Comparison of ENCODE assay signal across 10 cellular contexts in the genomic region with DNA sequence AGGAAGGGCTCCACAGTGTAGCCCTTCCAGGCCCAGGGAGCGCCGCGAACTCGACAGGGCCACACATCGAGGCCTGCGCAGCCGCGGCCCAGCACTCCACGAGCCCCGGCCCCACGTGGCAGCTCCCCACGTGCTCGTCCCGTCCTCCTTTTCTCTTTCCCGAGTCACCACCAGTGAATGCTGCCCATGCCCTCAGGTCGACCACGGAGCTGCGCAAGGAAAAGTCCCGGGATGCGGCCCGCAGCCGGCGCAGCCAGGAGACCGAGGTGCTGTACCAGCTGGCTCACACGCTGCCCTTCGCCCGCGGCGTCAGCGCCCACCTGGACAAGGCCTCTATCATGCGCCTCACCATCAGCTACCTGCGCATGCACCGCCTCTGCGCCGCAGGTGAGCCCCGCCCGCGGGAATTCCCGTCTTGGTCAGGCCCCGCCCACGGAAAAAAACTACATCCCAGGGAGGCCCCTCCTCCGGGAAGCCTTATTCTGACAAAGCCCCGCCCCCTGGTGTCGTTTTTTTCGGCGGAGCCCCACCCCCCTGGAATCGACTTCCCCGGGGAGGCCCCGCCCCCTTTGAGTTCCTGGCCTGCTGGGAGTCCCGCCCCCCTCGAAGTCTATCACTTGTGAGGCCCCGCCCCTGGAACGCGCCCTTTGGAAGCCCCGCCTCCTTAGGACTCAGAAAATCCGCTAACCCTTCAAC. TPM values are rescaled to one million over a fixed set of nuclear protein-coding genes. Genes with fewer than 3 reads are reported as not detected.
DNase-seq lines count a peak whose midpoint lies in the region; ATAC-seq and TF ChIP-seq lines count a peak whose summit lies in the region.
"Had no signal": no experiment of that assay in that cellular context is flagged by ENCODE, and none has a peak within 500 bp of the region (broad histone marks: within the 10 kb centered on the region; RNA-seq: fewer than 3 reads in every experiment).

No MANE protein-coding gene starts in this region.

- DNase-seq in Caki2 (ENCODE audit: low read depth) (peak; percentile 63), RWPE2 (ENCODE audit: low spot score) (no peak), foreskin keratinocyte (peak in 1 of 2 donors; percentile 69), nephron progenitor cell (peak; percentile 95), SKM-1 (lab: John Stamatoyannopoulos, UW; ENCODE audit: unreplicated experiment) (no peak), GM19238 (ENCODE audit: insufficient read length, low spot score) (no peak), cortex of kidney (lab: John Stamatoyannopoulos, UW) (no peak), DMS153 (lab: John Stamatoyannopoulos, UW) (no peak)
- DNase-seq: NCI-H446 treated with DMSO at 0.1 percent for 48 hours had no signal

- H3K4me1 ChIP-seq in RWPE2 (ENCODE audit: insufficient read depth, poor library complexity, severe bottlenecking), result peaks cover 26% of the 10 kb centered on the region
- peaks cover under 1% of the 10 kb centered on the region for H3K4me1 ChIP-seq in foreskin keratinocyte

- TF ChIP-seq CTCF in RWPE2 (IDR thresholded peaks at IDR 0.05; ENCODE audit: poor library complexity, severe bottlenecking) (no peak), foreskin keratinocyte (conservative IDR thresholded peaks at IDR 0.05) (no peak), nephron progenitor cell (IDR thresholded peaks at IDR 0.05) (no peak)

- H3K9me3 Mint-ChIP-seq in nephron progenitor cell, result peaks cover 27% of the 10 kb centered on the region

- H3K4me1 Mint-ChIP-seq in nephron progenitor cell, result peaks cover 43% of the 10 kb centered on the region
- H3K4me1 Mint-ChIP-seq: memory B cell had no signal

- no peaks in the 10 kb centered on the region for H3K27me3 Mint-ChIP-seq in nephron progenitor cell (ENCODE audit: low read depth, poor library complexity)

- no peak overlapping the region for H3K27ac Mint-ChIP-seq in nephron progenitor cell
- H3K27ac Mint-ChIP-seq: memory B cell had no signal

- in situ Hi-C loops in Caki2 (cut with HindIII; ENCODE audit: low pct_unique_long_range_greater_than_20kb, low sequenced_read_pairs), result no loop called here

- H3K27me3 ChIP-seq in RWPE2 (ENCODE audit: insufficient read depth, poor library complexity, severe bottlenecking) (no peaks in the 10 kb centered on the region), foreskin keratinocyte (no peaks in the 10 kb centered on the region)

- peak overlapping the region; percentile 81 for H3K4me3 Mint-ChIP-seq in nephron progenitor cell
- H3K4me3 Mint-ChIP-seq: memory B cell had no signal

- H3K27ac ChIP-seq in RWPE2 (ENCODE audit: poor library complexity, severe bottlenecking), result peak overlapping the region; percentile 91
- no peak overlapping the region for H3K27ac ChIP-seq in foreskin keratinocyte

- no peak overlapping the region for H3K4me3 ChIP-seq in RWPE2 (ENCODE audit: severe bottlenecking)

- peaks cover 7% of the 10 kb centered on the region for H3K9me3 ChIP-seq in RWPE2 (ENCODE audit: severe bottlenecking)

- peaks cover 3% of the 10 kb centered on the region; the same call in 1 of the 2 replicates for H3K36me3 ChIP-seq in RWPE2 (ENCODE audit: low read depth)

- peaks cover 39% of the 10 kb centered on the region for H3K36me3 Mint-ChIP-seq in nephron progenitor cell (ENCODE audit: low read depth)

- ATAC-seq in RWPE2 (ENCODE audit: low read depth), result no peak
- peak; percentile 65 for ATAC-seq in foreskin keratinocyte

RNA-seq across cellular contexts. Expression of gene HIF3A, which starts 7.0 kb away (rescaled TPM):
- total RNA-seq in Caki2 (2014; rRNA removed; shearing (Covaris generic); ENCODE audit: low replicate concordance), result not detected in 2 replicates
- total RNA-seq in foreskin keratinocyte, result 0.17 TPM in 1 of 2 replicates, not detected in the other
- 0.07 TPM in 2 replicates for polyA plus RNA-seq in foreskin keratinocyte

RNA-seq across cellular contexts. Expression of gene PPP5C, which starts 43.0 kb away (rescaled TPM):
- 99.2 and 143 TPM in 2 replicates for total RNA-seq in Caki2 (2014; rRNA removed; shearing (Covaris generic); ENCODE audit: low replicate concordance)
- 62.5 and 75.3 TPM in 2 replicates for total RNA-seq in foreskin keratinocyte
- 73.8 and 80.6 TPM in 2 replicates for polyA plus RNA-seq in foreskin keratinocyte

Comparison
In these comparisons a context has a peak if more than half of its experiments do, and no peak if none do; other contexts are left out.
1. DNase-seq: peak in Caki2 (single experiment) and nephron progenitor cell (single experiment); none in RWPE2 (single experiment), SKM-1 (single experiment), GM19238 (single experiment), cortex of kidney (single experiment) and DMS153 (single experiment).